In genomic region chr6:43138267-43138666, GRCh38 we compare ENCODE assay signal across 24 cellular contexts.
"Had no signal": no experiment of that assay in that cellular context is flagged by ENCODE, and none has a peak within 500 bp of the region (broad histone marks: within the 10 kb centered on the region; RNA-seq: fewer than 3 reads in every experiment).

No MANE protein-coding gene starts in this region.

- FAIRE-seq: colon, endothelial cell of umbilical vein, frontal cortex, kidney had no signal

- ATAC-seq: foreskin keratinocyte, gastroesophageal sphincter, heart left ventricle, left colon, left lobe of liver, left ventricle myocardium superior, lower lobe of right lung, mucosa of descending colon had no signal

- H3K79me2 ChIP-seq: hepatocyte had no signal

- H3K4me3 ChIP-seq: coronary artery, dorsolateral prefrontal cortex, esophagus muscularis mucosa, gastroesophageal sphincter, heart left ventricle, hepatocyte, lower lobe of right lung, mucosa of descending colon had no signal

- H3K27me3 ChIP-seq: dorsolateral prefrontal cortex, esophagus muscularis mucosa, foreskin keratinocyte, gastroesophageal sphincter, heart left ventricle, hepatocyte had no signal

- H3K27ac ChIP-seq: coronary artery, dorsolateral prefrontal cortex, esophagus muscularis mucosa, foreskin keratinocyte, gastroesophageal sphincter, heart left ventricle, hepatocyte, lower lobe of right lung had no signal

- H3K9me3 ChIP-seq: esophagus muscularis mucosa, gastroesophageal sphincter, heart left ventricle, lower lobe of right lung, mucosa of descending colon had no signal

- DNase-seq: dermis blood vessel endothelial cell; dorsolateral prefrontal cortex; effector CD4-positive, alpha-beta T cell; effector memory CD4-positive, alpha-beta T cell; foreskin keratinocyte; heart left ventricle; hypothalamus; immature natural killer cell; islet precursor cell; kidney; kidney glomerular epithelial cell; left colon; left ventricle myocardium superior; lower lobe of right lung; mesenchymal stem cell; mucosa of descending colon had no signal

- H3K4me1 ChIP-seq: foreskin keratinocyte had no signal

- H2AFZ ChIP-seq: hepatocyte had no signal

- H3K4me2 ChIP-seq: hepatocyte had no signal

- H3K36me3 ChIP-seq: esophagus muscularis mucosa, gastroesophageal sphincter, heart left ventricle had no signal
